Comparison of ENCODE assay signal across 1 cellular context in the genomic region with DNA sequence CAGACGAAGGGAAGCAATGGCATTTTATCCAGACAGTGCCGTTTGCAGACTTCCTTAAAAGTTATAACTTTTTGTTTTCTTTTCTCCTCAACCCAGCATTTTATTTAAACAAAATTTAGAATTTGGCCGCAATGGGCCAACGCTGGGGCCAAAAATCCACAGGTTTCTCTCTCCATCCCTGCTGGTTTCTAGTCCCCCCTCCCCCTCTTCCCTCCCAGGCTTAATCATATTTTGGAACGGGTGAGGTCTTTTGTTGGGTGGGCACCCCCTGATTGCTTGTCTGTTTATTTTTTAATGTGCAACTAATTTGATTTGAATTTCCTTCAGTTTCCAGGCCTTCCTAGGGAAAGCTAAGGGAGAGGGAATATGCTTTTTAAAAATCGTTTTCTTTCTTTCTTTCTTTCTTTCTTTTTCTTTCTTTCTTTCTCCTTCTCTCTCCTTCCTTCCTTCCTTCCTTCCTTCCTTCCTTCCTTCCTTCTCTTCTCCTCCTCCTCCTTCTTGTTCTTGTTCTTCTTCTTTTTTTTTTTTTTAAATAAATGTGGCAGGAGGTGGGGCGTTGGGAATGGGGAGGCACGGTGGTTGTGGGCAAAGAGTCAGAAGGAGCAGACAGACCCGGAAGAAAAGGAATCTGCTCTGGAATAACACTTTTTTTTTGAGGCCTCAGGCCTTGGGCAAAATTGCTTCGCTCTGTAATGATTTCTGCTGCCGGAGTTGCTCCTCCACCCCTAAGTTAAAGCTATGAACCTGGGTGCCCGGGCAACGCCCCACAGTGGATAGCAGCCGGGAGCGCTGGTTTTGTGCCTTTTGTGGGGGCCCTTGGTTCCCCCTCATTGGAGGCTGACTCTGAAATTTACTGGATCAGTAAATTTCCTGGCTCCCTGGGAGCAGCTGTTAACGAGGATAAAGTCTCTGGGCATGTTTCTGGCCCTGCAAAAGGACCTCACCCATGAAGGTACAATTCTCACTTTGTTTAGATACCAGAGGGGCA.
TF ChIP-seq lines count a peak whose summit lies in the region.

No MANE protein-coding gene starts in this region.

TF ChIP-seq in HepG2, 621 proteins besides CTCF, POLR2A, EP300 and RAD21 (continued from another document):
- TF ChIP-seq, protein P1, sequence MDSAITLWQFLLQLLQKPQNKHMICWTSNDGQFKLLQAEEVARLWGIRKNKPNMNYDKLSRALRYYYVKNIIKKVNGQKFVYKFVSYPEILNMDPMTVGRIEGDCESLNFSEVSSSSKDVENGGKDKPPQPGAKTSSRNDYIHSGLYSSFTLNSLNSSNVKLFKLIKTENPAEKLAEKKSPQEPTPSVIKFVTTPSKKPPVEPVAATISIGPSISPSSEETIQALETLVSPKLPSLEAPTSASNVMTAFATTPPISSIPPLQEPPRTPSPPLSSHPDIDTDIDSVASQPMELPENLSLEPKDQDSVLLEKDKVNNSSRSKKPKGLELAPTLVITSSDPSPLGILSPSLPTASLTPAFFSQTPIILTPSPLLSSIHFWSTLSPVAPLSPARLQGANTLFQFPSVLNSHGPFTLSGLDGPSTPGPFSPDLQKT (CRISPR knock-in tag; IDR thresholded peaks at IDR 0.05; ENCODE audit: borderline replicate concordance) = no peak
- TF ChIP-seq, protein P2, sequence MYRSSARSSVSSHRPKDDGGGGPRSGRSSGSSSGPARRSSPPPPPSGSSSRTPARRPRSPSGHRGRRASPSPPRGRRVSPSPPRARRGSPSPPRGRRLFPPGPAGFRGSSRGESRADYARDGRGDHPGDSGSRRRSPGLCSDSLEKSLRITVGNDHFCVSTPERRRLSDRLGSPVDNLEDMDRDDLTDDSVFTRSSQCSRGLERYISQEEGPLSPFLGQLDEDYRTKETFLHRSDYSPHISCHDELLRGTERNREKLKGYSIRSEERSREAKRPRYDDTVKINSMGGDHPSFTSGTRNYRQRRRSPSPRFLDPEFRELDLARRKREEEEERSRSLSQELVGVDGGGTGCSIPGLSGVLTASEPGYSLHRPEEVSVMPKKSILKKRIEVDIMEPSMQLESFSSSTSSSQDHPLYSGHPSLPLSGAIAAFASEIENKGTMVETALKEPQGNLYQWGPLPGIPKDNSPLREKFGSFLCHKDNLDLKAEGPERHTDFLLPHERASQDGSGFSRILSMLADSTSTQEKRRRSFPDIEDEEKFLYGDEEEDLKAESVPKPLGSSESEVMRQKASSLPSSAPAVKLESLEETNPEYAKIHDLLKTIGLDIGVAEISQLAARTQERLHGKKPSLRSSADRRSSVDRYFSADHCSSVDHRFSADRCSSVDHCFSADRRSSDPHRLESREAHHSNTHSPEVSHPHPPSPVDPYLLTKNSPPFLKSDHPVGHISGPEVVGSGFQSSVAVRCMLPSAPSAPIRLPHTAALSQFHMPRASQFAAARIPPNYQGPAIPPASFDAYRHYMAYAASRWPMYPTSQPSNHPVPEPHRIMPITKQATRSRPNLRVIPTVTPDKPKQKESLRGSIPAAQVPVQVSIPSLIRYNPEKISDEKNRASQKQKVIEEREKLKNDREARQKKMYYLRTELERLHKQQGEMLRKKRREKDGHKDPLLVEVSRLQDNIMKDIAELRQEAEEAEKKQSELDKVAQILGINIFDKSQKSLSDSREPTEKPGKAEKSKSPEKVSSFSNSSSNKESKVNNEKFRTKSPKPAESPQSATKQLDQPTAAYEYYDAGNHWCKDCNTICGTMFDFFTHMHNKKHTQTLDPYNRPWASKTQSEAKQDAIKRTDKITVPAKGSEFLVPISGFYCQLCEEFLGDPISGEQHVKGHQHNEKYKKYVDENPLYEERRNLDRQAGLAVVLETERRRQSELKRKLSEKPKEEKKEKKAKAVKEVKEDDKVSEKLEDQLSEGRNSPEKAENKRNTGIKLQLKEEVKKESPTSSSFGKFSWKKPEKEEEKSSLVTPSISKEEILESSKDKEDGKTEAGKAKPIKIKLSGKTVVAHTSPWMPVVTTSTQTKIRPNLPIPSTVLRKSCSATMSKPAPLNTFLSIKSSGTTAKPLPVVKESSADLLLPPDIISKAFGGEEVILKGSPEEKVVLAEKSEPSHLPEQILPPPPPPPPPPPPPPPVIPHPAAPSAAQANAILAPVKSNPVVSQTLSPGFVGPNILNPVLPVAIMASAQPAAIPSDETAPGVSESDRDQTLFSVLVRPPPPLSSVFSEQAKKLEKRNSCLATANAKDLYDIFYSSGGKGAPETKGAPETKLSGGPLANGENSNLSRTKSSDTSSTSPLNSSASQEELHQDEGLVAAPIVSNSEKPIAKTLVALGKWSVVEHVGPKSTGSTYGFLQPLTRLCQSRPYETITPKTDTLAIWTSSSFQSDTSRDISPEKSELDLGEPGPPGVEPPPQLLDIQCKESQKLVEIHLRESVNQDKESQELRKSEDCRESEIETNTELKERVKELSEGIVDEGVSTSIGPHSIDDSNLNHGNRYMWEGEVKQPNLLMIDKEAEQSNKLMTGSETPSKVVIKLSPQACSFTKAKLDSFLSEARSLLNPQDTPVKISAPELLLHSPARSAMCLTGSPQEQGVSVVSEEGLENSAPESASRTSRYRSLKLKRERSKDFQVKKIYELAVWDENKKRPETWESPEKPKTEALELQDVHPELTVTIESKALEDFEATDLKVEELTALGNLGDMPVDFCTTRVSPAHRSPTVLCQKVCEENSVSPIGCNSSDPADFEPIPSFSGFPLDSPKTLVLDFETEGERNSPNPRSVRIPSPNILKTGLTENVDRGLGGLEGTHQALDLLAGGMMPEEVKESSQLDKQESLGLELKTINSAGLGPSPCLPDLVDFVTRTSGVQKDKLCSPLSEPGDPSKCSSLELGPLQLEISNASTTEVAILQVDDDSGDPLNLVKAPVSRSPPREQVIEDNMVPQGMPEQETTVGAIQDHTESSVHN (CRISPR knock-in tag; IDR thresholded peaks at IDR 0.05) = no peak
- TF ChIP-seq HIVEP1 (CRISPR knock-in tag; IDR thresholded peaks at IDR 0.05) = no peak
- TF ChIP-seq ZNF546 (CRISPR knock-in tag; conservative IDR thresholded peaks at IDR 0.05) = no peak
- 0 out of 2 replicates have a peak, but pooled peaks have one; percentile 4 for TF ChIP-seq KDM2A (CRISPR knock-in tag; IDR thresholded peaks at IDR 0.05; ENCODE audit: borderline replicate concordance, low read depth)
- no peak for TF ChIP-seq ZFAT (CRISPR knock-in tag; conservative IDR thresholded peaks at IDR 0.05)
- no peak for TF ChIP-seq NR2F6 (IDR thresholded peaks at IDR 0.05)
- no peak for TF ChIP-seq NR2F6 (CRISPR knock-in tag; IDR thresholded peaks at IDR 0.05)
- no peak for TF ChIP-seq STAT5B (CRISPR knock-in tag; IDR thresholded peaks at IDR 0.05)
- TF ChIP-seq RARA (CRISPR knock-in tag; IDR thresholded peaks at IDR 0.05) = no peak
- no peak for TF ChIP-seq CBFB (CRISPR knock-in tag; IDR thresholded peaks at IDR 0.05)
- TF ChIP-seq, protein P3, sequence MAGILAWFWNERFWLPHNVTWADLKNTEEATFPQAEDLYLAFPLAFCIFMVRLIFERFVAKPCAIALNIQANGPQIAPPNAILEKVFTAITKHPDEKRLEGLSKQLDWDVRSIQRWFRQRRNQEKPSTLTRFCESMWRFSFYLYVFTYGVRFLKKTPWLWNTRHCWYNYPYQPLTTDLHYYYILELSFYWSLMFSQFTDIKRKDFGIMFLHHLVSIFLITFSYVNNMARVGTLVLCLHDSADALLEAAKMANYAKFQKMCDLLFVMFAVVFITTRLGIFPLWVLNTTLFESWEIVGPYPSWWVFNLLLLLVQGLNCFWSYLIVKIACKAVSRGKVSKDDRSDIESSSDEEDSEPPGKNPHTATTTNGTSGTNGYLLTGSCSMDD (CRISPR knock-in tag; IDR thresholded peaks at IDR 0.05) = no peak
- TF ChIP-seq, protein P4, sequence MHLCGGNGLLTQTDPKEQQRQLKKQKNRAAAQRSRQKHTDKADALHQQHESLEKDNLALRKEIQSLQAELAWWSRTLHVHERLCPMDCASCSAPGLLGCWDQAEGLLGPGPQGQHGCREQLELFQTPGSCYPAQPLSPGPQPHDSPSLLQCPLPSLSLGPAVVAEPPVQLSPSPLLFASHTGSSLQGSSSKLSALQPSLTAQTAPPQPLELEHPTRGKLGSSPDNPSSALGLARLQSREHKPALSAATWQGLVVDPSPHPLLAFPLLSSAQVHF (CRISPR knock-in tag; IDR thresholded peaks at IDR 0.05) = no peak
- no peak for TF ChIP-seq RELA (CRISPR knock-in tag; IDR thresholded peaks at IDR 0.05)
- TF ChIP-seq ZNF124 (CRISPR knock-in tag; IDR thresholded peaks at IDR 0.05) = no peak
- TF ChIP-seq THAP11 (CRISPR knock-in tag; IDR thresholded peaks at IDR 0.05) = 0 out of 2 replicates have a peak, but pooled peaks have one; percentile 10
- TF ChIP-seq, protein P5, sequence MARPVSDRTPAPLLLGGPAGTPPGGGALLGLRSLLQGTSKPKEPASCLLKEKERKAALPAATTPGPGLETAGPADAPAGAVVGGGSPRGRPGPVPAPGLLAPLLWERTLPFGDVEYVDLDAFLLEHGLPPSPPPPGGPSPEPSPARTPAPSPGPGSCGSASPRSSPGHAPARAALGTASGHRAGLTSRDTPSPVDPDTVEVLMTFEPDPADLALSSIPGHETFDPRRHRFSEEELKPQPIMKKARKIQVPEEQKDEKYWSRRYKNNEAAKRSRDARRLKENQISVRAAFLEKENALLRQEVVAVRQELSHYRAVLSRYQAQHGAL (CRISPR knock-in tag; IDR thresholded peaks at IDR 0.05; ENCODE audit: not compliant biosample characterization) = no peak
- TF ChIP-seq KAT7 (CRISPR knock-in tag; IDR thresholded peaks at IDR 0.05; ENCODE audit: borderline replicate concordance) = no peak
- no peak for TF ChIP-seq ARHGAP35 (CRISPR knock-in tag; IDR thresholded peaks at IDR 0.05; ENCODE audit: borderline replicate concordance)
- TF ChIP-seq HNRNPL (IDR thresholded peaks at IDR 0.05; ENCODE audit: low read depth, low read length) = 0 out of 2 replicates have a peak, but pooled peaks have one; percentile 13
- peak; percentile 18 for TF ChIP-seq ZFY (CRISPR knock-in tag; IDR thresholded peaks at IDR 0.05)
- TF ChIP-seq, protein P6, sequence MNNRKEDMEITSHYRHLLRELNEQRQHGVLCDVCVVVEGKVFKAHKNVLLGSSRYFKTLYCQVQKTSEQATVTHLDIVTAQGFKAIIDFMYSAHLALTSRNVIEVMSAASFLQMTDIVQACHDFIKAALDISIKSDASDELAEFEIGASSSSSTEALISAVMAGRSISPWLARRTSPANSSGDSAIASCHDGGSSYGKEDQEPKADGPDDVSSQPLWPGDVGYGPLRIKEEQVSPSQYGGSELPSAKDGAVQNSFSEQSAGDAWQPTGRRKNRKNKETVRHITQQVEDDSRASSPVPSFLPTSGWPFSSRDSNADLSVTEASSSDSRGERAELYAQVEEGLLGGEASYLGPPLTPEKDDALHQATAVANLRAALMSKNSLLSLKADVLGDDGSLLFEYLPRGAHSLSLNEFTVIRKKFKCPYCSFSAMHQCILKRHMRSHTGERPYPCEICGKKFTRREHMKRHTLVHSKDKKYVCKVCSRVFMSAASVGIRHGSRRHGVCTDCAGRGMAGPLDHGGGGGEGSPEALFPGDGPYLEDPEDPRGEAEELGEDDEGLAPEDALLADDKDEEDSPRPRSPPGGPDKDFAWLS (CRISPR knock-in tag; IDR thresholded peaks at IDR 0.05; ENCODE audit: borderline replicate concordance) = no peak
- no peak for TF ChIP-seq HOXD1 (CRISPR knock-in tag; IDR thresholded peaks at IDR 0.05)
- TF ChIP-seq SP2 (CRISPR knock-in tag; IDR thresholded peaks at IDR 0.05) = no peak
- TF ChIP-seq ZNF567 (CRISPR knock-in tag; IDR thresholded peaks at IDR 0.05; ENCODE audit: borderline replicate concordance) = no peak
- no peak for TF ChIP-seq DNMT1 (CRISPR knock-in tag; IDR thresholded peaks at IDR 0.05)
- TF ChIP-seq FOXO1 (CRISPR knock-in tag; IDR thresholded peaks at IDR 0.05) = no peak
- TF ChIP-seq ZBTB7A (CRISPR knock-in tag; IDR thresholded peaks at IDR 0.05) = no peak
- TF ChIP-seq ZNF7 (CRISPR knock-in tag; IDR thresholded peaks at IDR 0.05) = no peak
- TF ChIP-seq SRSF4 (IDR thresholded peaks at IDR 0.05; ENCODE audit: low read depth, low read length, poor library complexity, severe bottlenecking) = no peak
- no peak for TF ChIP-seq SAFB2 (CRISPR knock-in tag; IDR thresholded peaks at IDR 0.05; ENCODE audit: borderline replicate concordance, low read depth)
- TF ChIP-seq, protein P7, sequence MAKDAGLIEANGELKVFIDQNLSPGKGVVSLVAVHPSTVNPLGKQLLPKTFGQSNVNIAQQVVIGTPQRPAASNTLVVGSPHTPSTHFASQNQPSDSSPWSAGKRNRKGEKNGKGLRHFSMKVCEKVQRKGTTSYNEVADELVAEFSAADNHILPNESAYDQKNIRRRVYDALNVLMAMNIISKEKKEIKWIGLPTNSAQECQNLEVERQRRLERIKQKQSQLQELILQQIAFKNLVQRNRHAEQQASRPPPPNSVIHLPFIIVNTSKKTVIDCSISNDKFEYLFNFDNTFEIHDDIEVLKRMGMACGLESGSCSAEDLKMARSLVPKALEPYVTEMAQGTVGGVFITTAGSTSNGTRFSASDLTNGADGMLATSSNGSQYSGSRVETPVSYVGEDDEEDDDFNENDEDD (CRISPR knock-in tag; IDR thresholded peaks at IDR 0.05; ENCODE audit: borderline replicate concordance) = no peak
- TF ChIP-seq, protein P8, sequence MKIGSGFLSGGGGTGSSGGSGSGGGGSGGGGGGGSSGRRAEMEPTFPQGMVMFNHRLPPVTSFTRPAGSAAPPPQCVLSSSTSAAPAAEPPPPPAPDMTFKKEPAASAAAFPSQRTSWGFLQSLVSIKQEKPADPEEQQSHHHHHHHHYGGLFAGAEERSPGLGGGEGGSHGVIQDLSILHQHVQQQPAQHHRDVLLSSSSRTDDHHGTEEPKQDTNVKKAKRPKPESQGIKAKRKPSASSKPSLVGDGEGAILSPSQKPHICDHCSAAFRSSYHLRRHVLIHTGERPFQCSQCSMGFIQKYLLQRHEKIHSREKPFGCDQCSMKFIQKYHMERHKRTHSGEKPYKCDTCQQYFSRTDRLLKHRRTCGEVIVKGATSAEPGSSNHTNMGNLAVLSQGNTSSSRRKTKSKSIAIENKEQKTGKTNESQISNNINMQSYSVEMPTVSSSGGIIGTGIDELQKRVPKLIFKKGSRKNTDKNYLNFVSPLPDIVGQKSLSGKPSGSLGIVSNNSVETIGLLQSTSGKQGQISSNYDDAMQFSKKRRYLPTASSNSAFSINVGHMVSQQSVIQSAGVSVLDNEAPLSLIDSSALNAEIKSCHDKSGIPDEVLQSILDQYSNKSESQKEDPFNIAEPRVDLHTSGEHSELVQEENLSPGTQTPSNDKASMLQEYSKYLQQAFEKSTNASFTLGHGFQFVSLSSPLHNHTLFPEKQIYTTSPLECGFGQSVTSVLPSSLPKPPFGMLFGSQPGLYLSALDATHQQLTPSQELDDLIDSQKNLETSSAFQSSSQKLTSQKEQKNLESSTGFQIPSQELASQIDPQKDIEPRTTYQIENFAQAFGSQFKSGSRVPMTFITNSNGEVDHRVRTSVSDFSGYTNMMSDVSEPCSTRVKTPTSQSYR (CRISPR knock-in tag; IDR thresholded peaks at IDR 0.05; ENCODE audit: borderline replicate concordance) = peak; percentile 38; the same call in 1 of the 2 replicates
- no peak for TF ChIP-seq ARNTL (CRISPR knock-in tag; IDR thresholded peaks at IDR 0.05)
- no peak for TF ChIP-seq POGZ (CRISPR knock-in tag; IDR thresholded peaks at IDR 0.05)
- TF ChIP-seq, protein P9, sequence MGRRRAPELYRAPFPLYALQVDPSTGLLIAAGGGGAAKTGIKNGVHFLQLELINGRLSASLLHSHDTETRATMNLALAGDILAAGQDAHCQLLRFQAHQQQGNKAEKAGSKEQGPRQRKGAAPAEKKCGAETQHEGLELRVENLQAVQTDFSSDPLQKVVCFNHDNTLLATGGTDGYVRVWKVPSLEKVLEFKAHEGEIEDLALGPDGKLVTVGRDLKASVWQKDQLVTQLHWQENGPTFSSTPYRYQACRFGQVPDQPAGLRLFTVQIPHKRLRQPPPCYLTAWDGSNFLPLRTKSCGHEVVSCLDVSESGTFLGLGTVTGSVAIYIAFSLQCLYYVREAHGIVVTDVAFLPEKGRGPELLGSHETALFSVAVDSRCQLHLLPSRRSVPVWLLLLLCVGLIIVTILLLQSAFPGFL (CRISPR knock-in tag; IDR thresholded peaks at IDR 0.05) = no peak
- TF ChIP-seq ATF7-NPFF (CRISPR knock-in tag; IDR thresholded peaks at IDR 0.05; ENCODE audit: low read depth) = no peak
